ENCODE assay signal across 1 cellular context in the genomic region with DNA sequence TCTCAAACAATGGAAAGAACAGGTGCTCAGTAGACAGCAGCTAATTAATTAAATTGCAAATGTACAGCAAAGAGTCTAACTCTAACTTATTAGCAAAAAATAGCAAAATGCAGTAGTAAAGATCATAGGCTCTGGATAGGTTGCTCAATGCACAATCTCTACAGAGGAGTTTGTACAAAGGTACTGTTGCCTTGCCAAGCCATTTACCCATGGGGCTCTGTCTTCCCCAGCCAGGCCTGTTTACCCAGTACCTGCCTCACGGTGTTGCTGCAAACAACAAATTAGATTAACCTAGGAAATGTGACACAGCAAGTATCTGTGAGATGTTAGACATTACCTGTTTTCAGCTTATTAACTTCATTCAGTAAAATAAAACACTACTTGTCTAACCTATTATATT.
A peak's percentile ranks its signal among the peaks of the same experiment; 100 is the strongest.
TF ChIP-seq lines count a peak whose summit lies in the region.

No MANE protein-coding gene starts in this region.

TF ChIP-seq in liver, 16 proteins besides CTCF, POLR2A, EP300 and RAD21 (continued from another document):
- TF ChIP-seq, protein P1, sequence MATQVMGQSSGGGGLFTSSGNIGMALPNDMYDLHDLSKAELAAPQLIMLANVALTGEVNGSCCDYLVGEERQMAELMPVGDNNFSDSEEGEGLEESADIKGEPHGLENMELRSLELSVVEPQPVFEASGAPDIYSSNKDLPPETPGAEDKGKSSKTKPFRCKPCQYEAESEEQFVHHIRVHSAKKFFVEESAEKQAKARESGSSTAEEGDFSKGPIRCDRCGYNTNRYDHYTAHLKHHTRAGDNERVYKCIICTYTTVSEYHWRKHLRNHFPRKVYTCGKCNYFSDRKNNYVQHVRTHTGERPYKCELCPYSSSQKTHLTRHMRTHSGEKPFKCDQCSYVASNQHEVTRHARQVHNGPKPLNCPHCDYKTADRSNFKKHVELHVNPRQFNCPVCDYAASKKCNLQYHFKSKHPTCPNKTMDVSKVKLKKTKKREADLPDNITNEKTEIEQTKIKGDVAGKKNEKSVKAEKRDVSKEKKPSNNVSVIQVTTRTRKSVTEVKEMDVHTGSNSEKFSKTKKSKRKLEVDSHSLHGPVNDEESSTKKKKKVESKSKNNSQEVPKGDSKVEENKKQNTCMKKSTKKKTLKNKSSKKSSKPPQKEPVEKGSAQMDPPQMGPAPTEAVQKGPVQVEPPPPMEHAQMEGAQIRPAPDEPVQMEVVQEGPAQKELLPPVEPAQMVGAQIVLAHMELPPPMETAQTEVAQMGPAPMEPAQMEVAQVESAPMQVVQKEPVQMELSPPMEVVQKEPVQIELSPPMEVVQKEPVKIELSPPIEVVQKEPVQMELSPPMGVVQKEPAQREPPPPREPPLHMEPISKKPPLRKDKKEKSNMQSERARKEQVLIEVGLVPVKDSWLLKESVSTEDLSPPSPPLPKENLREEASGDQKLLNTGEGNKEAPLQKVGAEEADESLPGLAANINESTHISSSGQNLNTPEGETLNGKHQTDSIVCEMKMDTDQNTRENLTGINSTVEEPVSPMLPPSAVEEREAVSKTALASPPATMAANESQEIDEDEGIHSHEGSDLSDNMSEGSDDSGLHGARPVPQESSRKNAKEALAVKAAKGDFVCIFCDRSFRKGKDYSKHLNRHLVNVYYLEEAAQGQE (IDR thresholded peaks at IDR 0.05) = peak; percentile 25
- TF ChIP-seq HNF4G (IDR thresholded peaks at IDR 0.05) (no peak), YY1 (IDR thresholded peaks at IDR 0.05) (peak; percentile 55), SP1 (IDR thresholded peaks at IDR 0.05) (peak; percentile 49), HNF4A (conservative IDR thresholded peaks at IDR 0.05) (peak; percentile 43 to 52), EGR1 (IDR thresholded peaks at IDR 0.05; ENCODE audit: low read depth in 2 of 2) (no peak), FOXA1 (IDR thresholded peaks at IDR 0.05) (peak; percentile 78)
- TF ChIP-seq, protein P2, sequence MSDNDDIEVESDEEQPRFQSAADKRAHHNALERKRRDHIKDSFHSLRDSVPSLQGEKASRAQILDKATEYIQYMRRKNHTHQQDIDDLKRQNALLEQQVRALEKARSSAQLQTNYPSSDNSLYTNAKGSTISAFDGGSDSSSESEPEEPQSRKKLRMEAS (IDR thresholded peaks at IDR 0.05) = no peak
